Comparison of ENCODE assay signal across 16 cellular contexts in the genomic region with DNA sequence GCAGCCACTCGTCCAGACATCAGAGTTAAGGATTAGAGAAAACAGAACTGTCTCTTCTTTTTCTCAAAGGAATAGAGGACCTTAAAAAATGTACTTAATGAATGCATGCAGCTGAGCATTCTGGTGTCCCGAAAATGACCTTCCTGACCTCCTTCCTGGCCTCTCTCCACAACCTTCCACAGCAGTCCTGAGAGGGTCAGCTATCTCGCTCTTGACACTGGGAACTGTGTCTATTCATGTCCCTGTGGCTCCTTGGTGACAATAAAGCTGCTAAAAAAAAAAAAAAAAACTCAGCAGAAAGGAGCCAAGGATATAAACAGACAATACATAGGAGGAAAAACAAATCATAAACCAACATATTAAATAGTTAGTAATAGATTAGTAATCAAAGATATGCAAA.
DNase-seq lines count a peak whose midpoint lies in the region; ATAC-seq, FAIRE-seq and TF ChIP-seq lines count a peak whose summit lies in the region.
"Had no signal": no experiment of that assay in that cellular context is flagged by ENCODE, and none has a peak within 500 bp of the region (broad histone marks: within the 10 kb centered on the region; RNA-seq: fewer than 3 reads in every experiment).

No MANE protein-coding gene starts in this region.

- no peak overlapping the region for H3K4ac ChIP-seq in neuronal stem cell (ENCODE audit: low read length)

- TF ChIP-seq POLR2A in K562 (conservative IDR thresholded peaks at IDR 0.05) (no peak), body of pancreas (IDR thresholded peaks at IDR 0.05) (no peak)

- H3K36me3 Mint-ChIP-seq in stimulated activated effector memory CD8-positive, alpha-beta T cell treated with anti-CD3 and anti-CD28 coated beads, Interleukin-12 subunit alpha, Interleukin-12 subunit beta, amount 100 ng/mL, for 72 hours = no peaks in the 10 kb centered on the region
- H3K36me3 Mint-ChIP-seq: CD8-positive, alpha-beta T cell had no signal

- no peak overlapping the region for H2BK15ac ChIP-seq in neuronal stem cell (ENCODE audit: low read length)

- no peaks in the 10 kb centered on the region for H4K20me1 ChIP-seq in K562 (replicated peaks; ENCODE audit: control insufficient read depth, insufficient read depth, low read length)
- H4K20me1 ChIP-seq: BLaER1 treated with 17β-estradiol and CSF1 and Interleukin-3, amounts not matched to agents 10 nM and 100 nM had no signal

- peaks cover 6% of the 10 kb centered on the region for H3K4me1 Mint-ChIP-seq in stimulated activated effector memory CD8-positive, alpha-beta T cell treated with anti-CD3 and anti-CD28 coated beads, Interleukin-12 subunit alpha, Interleukin-12 subunit beta, amount 100 ng/mL, for 72 hours
- H3K4me1 Mint-ChIP-seq: B cell, GM23338 had no signal

- in situ Hi-C loops in K562 (cut with MboI) = no loop called here

- H3K79me2 ChIP-seq in K562 (ENCODE audit: control insufficient read depth, insufficient read depth, low read length) = no peaks in the 10 kb centered on the region

- intact Hi-C loops in Right ventricle myocardium inferior (cut with DNase I) = no loop called here
- intact Hi-C loops in cardiac septum (cut with DNase I) = no loop called here
- intact Hi-C loops in K562 (cut with micrococcal nuclease) = no loop called here
- intact Hi-C loops in body of pancreas (cut with DNase I) = no loop called here

- H2BK120ac ChIP-seq in neuronal stem cell (ENCODE audit: low read depth, low read length) = no peak overlapping the region

- H2AK5ac ChIP-seq in neuronal stem cell (ENCODE audit: low read depth, low read length) = peak overlapping the region; percentile 12

- DNase-seq in Right ventricle myocardium inferior (ENCODE audit: missing footprints) (no peak), cardiac septum (ENCODE audit: low spot score) (no peak), K562 (ENCODE audit: extremely low read depth in 1 of 4, low spot score in 3 of 4) (no peak), neuronal stem cell (ENCODE audit: low spot score) (no peak), body of pancreas (no peak), epidermal melanocyte (ENCODE audit: insufficient read length, low spot score) (no peak)
- no peak for DNase-seq in stimulated activated effector memory CD8-positive, alpha-beta T cell treated with anti-CD3 and anti-CD28 coated beads, Interleukin-12 subunit alpha, Interleukin-12 subunit beta, amount 100 ng/mL, for 72 hours (ENCODE audit: low spot score in 2 of 2)
- DNase-seq: 8988T; Calu3; CD8-positive, alpha-beta T cell; GF-D8; HCEC 1CT had no signal

- H3K9me1 ChIP-seq in K562 (ENCODE audit: control insufficient read depth, insufficient read depth, low read length) = no peaks in the 10 kb centered on the region

- no peak overlapping the region for H2BK5ac ChIP-seq in neuronal stem cell (ENCODE audit: low read length)

- H3K9me3 ChIP-seq in K562 (replicated peaks; ENCODE audit: control insufficient read depth, insufficient read depth, low read depth, low read length) (no peaks in the 10 kb centered on the region), neuronal stem cell (replicated peaks in 1 of 2; ENCODE audit: control insufficient read depth in 2 of 2, insufficient read depth in 1 of 2, low read depth in 1 of 2, low read length in 2 of 2) (no peaks in the 10 kb centered on the region), body of pancreas (no peaks in the 10 kb centered on the region)

- WGBS in K562 (ENCODE audit: insufficient coverage, low coverage, missing lambda C conversion rate) = 0% methylated on average over 1 of the region's 3 CpGs
- WGBS in neuronal stem cell (ENCODE audit: extremely low coverage in 2 of 2, insufficient read length in 2 of 2, insufficient replicate concordance in 1 of 2), 2 donors = no CpG with 5 or more reads among the region's 3 CpGs
- 50 to 66% methylated on average over 3 of the region's 3 CpGs for WGBS in body of pancreas, 2 donors

- H3K18ac ChIP-seq in neuronal stem cell (ENCODE audit: low read length) = no peak overlapping the region

- H3K9ac ChIP-seq in K562 (ENCODE audit: insufficient read depth in 1 of 2, low read depth in 2 of 2, low read length in 2 of 2) = no peak overlapping the region
- no peak overlapping the region for H3K9ac ChIP-seq in neuronal stem cell (ENCODE audit: low read depth, low read length, poor library complexity)
- H3K9ac ChIP-seq: BLaER1 treated with 17β-estradiol and CSF1 and Interleukin-3, amounts not matched to agents 10 nM and 100 nM had no signal

- H3K4me3 ChIP-seq in K562 = no peak overlapping the region
- H3K4me3 ChIP-seq in neuronal stem cell (ENCODE audit: low read length in 2 of 2) = no peak overlapping the region
- H3K4me3 ChIP-seq in body of pancreas = no peak overlapping the region
- H3K4me3 ChIP-seq: BLaER1 treated with 17β-estradiol and CSF1 and Interleukin-3, amounts not matched to agents 10 nM and 100 nM; GM23338 had no signal

- no peaks in the 10 kb centered on the region; a peak in 1 of 5 replicates for H3K27me3 ChIP-seq in K562 (ENCODE audit: control insufficient read depth in 2 of 2, insufficient read depth in 2 of 2, low read length in 2 of 2)
- no peaks in the 10 kb centered on the region for H3K27me3 ChIP-seq in neuronal stem cell (ENCODE audit: control insufficient read depth in 3 of 3, insufficient read depth in 3 of 3, low read depth in 1 of 3, low read length in 3 of 3)
- H3K27me3 ChIP-seq in body of pancreas = no peaks in the 10 kb centered on the region
- H3K27me3 ChIP-seq: BLaER1 treated with 17β-estradiol and CSF1 and Interleukin-3, amounts not matched to agents 10 nM and 100 nM had no signal

- H2BK12ac ChIP-seq in neuronal stem cell (ENCODE audit: low read length) = no peak overlapping the region

- FAIRE-seq in K562 (lab: Jason Lieb, UNC) = no peak
- FAIRE-seq: H54 had no signal

- no peaks in the 10 kb centered on the region for H3K9me3 Mint-ChIP-seq in stimulated activated effector memory CD8-positive, alpha-beta T cell treated with anti-CD3 and anti-CD28 coated beads, Interleukin-12 subunit alpha, Interleukin-12 subunit beta, amount 100 ng/mL, for 72 hours
- H3K9me3 Mint-ChIP-seq: CD8-positive, alpha-beta T cell; GM23338 had no signal

- H3K4me3 Mint-ChIP-seq in stimulated activated effector memory CD8-positive, alpha-beta T cell treated with anti-CD3 and anti-CD28 coated beads, Interleukin-12 subunit alpha, Interleukin-12 subunit beta, amount 100 ng/mL, for 72 hours = no peak overlapping the region
- H3K4me3 Mint-ChIP-seq: B cell; CD8-positive, alpha-beta T cell; GM23338 had no signal

- H3K4me2 ChIP-seq in K562 (ENCODE audit: insufficient read depth, low read length) (no peak overlapping the region), neuronal stem cell (ENCODE audit: insufficient read depth, low read length, poor library complexity, severe bottlenecking) (no peak overlapping the region)
- H3K4me2 ChIP-seq: BLaER1 treated with 17β-estradiol and CSF1 and Interleukin-3, amounts not matched to agents 10 nM and 100 nM; GM23338 had no signal

- H4K8ac ChIP-seq in neuronal stem cell (ENCODE audit: low read depth, low read length) = no peak overlapping the region

- H2AFZ ChIP-seq in K562 (ENCODE audit: low read depth, low read length) = no peak overlapping the region
- no peak overlapping the region for H2AFZ ChIP-seq in neuronal stem cell (ENCODE audit: low read length)
- H2AFZ ChIP-seq: GM23338 had no signal

- no peaks in the 10 kb centered on the region for H3K4me1 ChIP-seq in K562 (replicated peaks in 1 of 2; ENCODE audit: control insufficient read depth in 2 of 2, insufficient read depth in 2 of 2, low read length in 2 of 2)
- H3K4me1 ChIP-seq in neuronal stem cell (ENCODE audit: control insufficient read depth in 2 of 2, insufficient read depth in 1 of 2, low read depth in 1 of 2, low read length in 2 of 2) = peaks cover 0 to 15% of the 10 kb centered on the region in 2 donors
- no peaks in the 10 kb centered on the region for H3K4me1 ChIP-seq in body of pancreas
- H3K4me1 ChIP-seq: BLaER1 treated with 17β-estradiol and CSF1 and Interleukin-3, amounts not matched to agents 10 nM and 100 nM had no signal

- TF ChIP-seq CTCF in K562 (IDR thresholded peaks at IDR 0.05 in 2 of 3, conservative IDR thresholded peaks at IDR 0.05 in 1 of 3; ENCODE audit: insufficient read depth in 2 of 3, low read depth in 1 of 3, low read length in 3 of 3) = no peak
- no peak for TF ChIP-seq CTCF in body of pancreas (IDR thresholded peaks at IDR 0.05)

- CTCF ChIA-PET in K562 (lab: Yijun Ruan, JAX; ENCODE audit: low intra/inter-chr PET ratio) = no interaction called here

- no peaks in the 10 kb centered on the region for H3K79me1 ChIP-seq in neuronal stem cell (ENCODE audit: low read depth, low read length)

- ATAC-seq in Right ventricle myocardium inferior (peak; percentile 44), K562 (no peak), body of pancreas (no peak)
- ATAC-seq in stimulated activated effector memory CD8-positive, alpha-beta T cell treated with anti-CD3 and anti-CD28 coated beads, Interleukin-12 subunit alpha, Interleukin-12 subunit beta, amount 100 ng/mL, for 72 hours = no peak
- ATAC-seq: CD8-positive, alpha-beta T cell; GM23338 had no signal

- POLR2A ChIA-PET in K562 (lab: Yijun Ruan, JAX) = no interaction called here

- no peak for TF ChIP-seq EP300 in K562 (IDR thresholded peaks at IDR 0.05; ENCODE audit: low read length)

- no peaks in the 10 kb centered on the region for H3K36me3 ChIP-seq in K562 (ENCODE audit: control insufficient read depth, insufficient read depth, low read length)
- H3K36me3 ChIP-seq in neuronal stem cell (replicated peaks in 1 of 2; ENCODE audit: control insufficient read depth in 2 of 2, insufficient read depth in 2 of 2, low read length in 2 of 2) = no peaks in the 10 kb centered on the region
- no peaks in the 10 kb centered on the region for H3K36me3 ChIP-seq in body of pancreas (replicated peaks in 1 of 2; ENCODE audit: insufficient read depth in 1 of 2, low read depth in 2 of 2)
- H3K36me3 ChIP-seq: BLaER1 treated with 17β-estradiol and CSF1 and Interleukin-3, amounts not matched to agents 10 nM and 100 nM had no signal

- H3K27ac Mint-ChIP-seq in stimulated activated effector memory CD8-positive, alpha-beta T cell treated with anti-CD3 and anti-CD28 coated beads, Interleukin-12 subunit alpha, Interleukin-12 subunit beta, amount 100 ng/mL, for 72 hours = peak overlapping the region; percentile 24
- H3K27ac Mint-ChIP-seq: B cell; CD8-positive, alpha-beta T cell; GM23338 had no signal

- BruUV-seq in K562 (replicated peaks; lab: Mats Ljungman, UMichigan) = no TSS peak

- no peak for TF ChIP-seq RAD21 in K562 (CRISPR knock-in tag; conservative IDR thresholded peaks at IDR 0.05 in 1 of 2, IDR thresholded peaks at IDR 0.05 in 1 of 2)

- H3K23ac ChIP-seq in neuronal stem cell (ENCODE audit: low read depth, low read length, poor library complexity) = peak overlapping the region; percentile 46

- H4K91ac ChIP-seq in neuronal stem cell (ENCODE audit: low read depth, low read length, poor library complexity) = no peak overlapping the region

- no peak overlapping the region for H3K14ac ChIP-seq in neuronal stem cell (ENCODE audit: low read length)

- H3K27ac ChIP-seq in K562 (ENCODE audit: extremely low read depth, low read depth, low read length) (no peak overlapping the region), neuronal stem cell (replicated peaks; ENCODE audit: low read length) (no peak overlapping the region), body of pancreas (no peak overlapping the region)
- H3K27ac ChIP-seq: BLaER1 treated with 17β-estradiol and CSF1 and Interleukin-3, amounts not matched to agents 10 nM and 100 nM had no signal
